ENCODE assay signal across 26 cellular contexts in the genomic region with DNA sequence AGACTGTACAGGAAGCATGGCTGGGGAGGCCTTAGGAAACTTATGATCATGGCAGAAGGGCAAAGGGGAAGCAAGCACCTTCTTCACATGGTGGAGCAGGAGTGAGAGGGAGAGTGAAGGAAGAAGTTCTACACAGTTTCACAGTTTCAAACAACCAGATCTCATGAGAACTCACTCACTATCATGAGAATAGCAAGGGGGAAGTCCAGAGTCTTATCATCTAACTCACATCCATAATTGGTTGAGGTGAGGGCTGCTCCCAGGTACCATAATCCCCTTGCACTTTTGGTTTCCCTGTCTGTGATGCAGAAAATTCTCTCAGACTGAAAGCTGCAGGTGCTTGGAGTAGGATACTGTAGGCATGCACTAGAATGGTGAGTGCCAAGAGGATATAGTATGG.
"Had no signal": no experiment of that assay in that cellular context is flagged by ENCODE, and none has a peak within 500 bp of the region (broad histone marks: within the 10 kb centered on the region; RNA-seq: fewer than 3 reads in every experiment).

No MANE protein-coding gene starts in this region.

- H3K4me3 Mint-ChIP-seq: activated CD4-positive, alpha-beta memory T cell treated with anti-CD3 and anti-CD28 coated beads for 36 hours; activated CD4-positive, alpha-beta T cell treated with anti-CD3 and anti-CD28 coated beads, Interleukin-2, amount 10 ng/mL, durations not matched to agents 7 days and 5 days; activated naive CD4-positive, alpha-beta T cell treated with anti-CD3 and anti-CD28 coated beads, Interleukin-2, amount 10 ng/mL, durations not matched to agents 7 days and 5 days; activated naive CD8-positive, alpha-beta T cell; activated naive CD8-positive, alpha-beta T cell treated with anti-CD3 and anti-CD28 coated beads, Interleukin-2, amount 50 U/mL, for 24 hours; activated T-cell treated with anti-CD3 and anti-CD28 coated beads, Interleukin-2, amount 50 U/mL, for 4 hours; brain; T-helper 1 cell treated with Interleukin-12 subunit alpha and Interleukin-12 subunit beta and Interleukin-4 antibody, amounts not matched to agents 30 μg/mL and 1 μg/mL, for 36 hours; T-helper 2 cell treated with Interferon-gamma antibody and Interleukin-4, amounts not matched to agents 5 μg/mL and 100 μg/mL, for 36 hours had no signal

- H3K36me3 ChIP-seq: MG63, SJCRH30 had no signal

- H3K27ac Mint-ChIP-seq: activated CD4-positive, alpha-beta memory T cell treated with anti-CD3 and anti-CD28 coated beads for 36 hours; activated CD4-positive, alpha-beta T cell treated with anti-CD3 and anti-CD28 coated beads, Interleukin-2, amount 10 ng/mL, durations not matched to agents 7 days and 5 days; activated naive CD4-positive, alpha-beta T cell treated with anti-CD3 and anti-CD28 coated beads, Interleukin-2, amount 10 ng/mL, durations not matched to agents 7 days and 5 days; activated naive CD8-positive, alpha-beta T cell; activated naive CD8-positive, alpha-beta T cell treated with anti-CD3 and anti-CD28 coated beads, Interleukin-2, amount 50 U/mL, for 24 hours; brain; T-helper 1 cell treated with Interleukin-12 subunit alpha and Interleukin-12 subunit beta and Interleukin-4 antibody, amounts not matched to agents 30 μg/mL and 1 μg/mL, for 36 hours; T-helper 2 cell treated with Interferon-gamma antibody and Interleukin-4, amounts not matched to agents 5 μg/mL and 100 μg/mL, for 36 hours had no signal

- ATAC-seq: activated naive CD8-positive, alpha-beta T cell treated with anti-CD3 and anti-CD28 coated beads, Interleukin-2, amount 50 U/mL, for 24 hours; activated T-cell treated with anti-CD3 and anti-CD28 coated beads, Interleukin-2, amount 50 U/mL, for 4 hours; Panc1 had no signal

- H3K27me3 Mint-ChIP-seq: activated naive CD4-positive, alpha-beta T cell treated with anti-CD3 and anti-CD28 coated beads, Interleukin-2, amount 10 ng/mL, durations not matched to agents 7 days and 5 days had no signal

- H3K27me3 ChIP-seq: MG63, SJCRH30 had no signal

- H3K36me3 Mint-ChIP-seq: activated CD4-positive, alpha-beta memory T cell treated with anti-CD3 and anti-CD28 coated beads for 36 hours; activated naive CD4-positive, alpha-beta T cell treated with anti-CD3 and anti-CD28 coated beads, Interleukin-2, amount 10 ng/mL, durations not matched to agents 7 days and 5 days; activated naive CD8-positive, alpha-beta T cell; brain had no signal

- H3K4me1 Mint-ChIP-seq: activated naive CD4-positive, alpha-beta T cell treated with anti-CD3 and anti-CD28 coated beads, Interleukin-2, amount 10 ng/mL, durations not matched to agents 7 days and 5 days; brain had no signal

- H3K4me3 ChIP-seq: MG63, SJCRH30, SK-N-MC had no signal

- H3K9me3 Mint-ChIP-seq: activated naive CD4-positive, alpha-beta T cell treated with anti-CD3 and anti-CD28 coated beads, Interleukin-2, amount 10 ng/mL, durations not matched to agents 7 days and 5 days; activated naive CD8-positive, alpha-beta T cell treated with anti-CD3 and anti-CD28 coated beads, Interleukin-2, amount 50 U/mL, for 24 hours had no signal

- DNase-seq: activated CD4-positive, alpha-beta memory T cell treated with anti-CD3 and anti-CD28 coated beads for 36 hours; activated CD4-positive, alpha-beta T cell treated with anti-CD3 and anti-CD28 coated beads, Interleukin-2, amount 10 ng/mL, durations not matched to agents 7 days and 5 days; activated CD8-positive, alpha-beta memory T cell treated with anti-CD3 and anti-CD28 coated beads, Interleukin-2, amount 50 U/mL, for 4 hours; activated effector memory CD4-positive, alpha-beta T cell treated with Interleukin-2 at 50 U/mL for 16 hours; activated naive CD4-positive, alpha-beta T cell treated with anti-CD3 and anti-CD28 coated beads, Interleukin-2, amount 10 ng/mL, durations not matched to agents 7 days and 5 days; activated naive CD8-positive, alpha-beta T cell treated with anti-CD3 and anti-CD28 coated beads, Interleukin-2, amount 50 U/mL, for 24 hours; activated T-cell treated with anti-CD3 and anti-CD28 coated beads for 4 hours; activated T-cell treated with anti-CD3 and anti-CD28 coated beads, Interleukin-2, amount 50 U/mL, for 4 hours; anterior cingulate cortex; caudate nucleus; cerebellar nuclear complex; MG63; NCI-H1092; NCI-H1436 treated with DMSO at 0.1 percent for 48 hours; NCI-H1694 treated with DMSO at 0.1 percent for 48 hours; NCI-H2029; NCI-H345; NCI-H524 treated with DMSO at 0.1 percent for 48 hours; SHP77; SJCRH30 had no signal
